Comparison of ENCODE assay signal across 25 cellular contexts in genomic region chr3:51503007-51503406, GRCh38.
"Had no signal": no experiment of that assay in that cellular context is flagged by ENCODE, and none has a peak within 500 bp of the region (broad histone marks: within the 10 kb centered on the region; RNA-seq: fewer than 3 reads in every experiment).

No MANE protein-coding gene starts in this region.

- H3K4me3 ChIP-seq: ascending aorta, body of pancreas, PC-9 had no signal

- H3K27ac Mint-ChIP-seq: activated CD8-positive, alpha-beta T cell treated with anti-CD3 and anti-CD28 coated beads, Interleukin-2, amount 10 ng/mL, durations not matched to agents 7 days and 5 days; activated naive CD8-positive, alpha-beta T cell treated with anti-CD3 and anti-CD28 coated beads, Interleukin-2, amount 50 U/mL, for 24 hours; IgD-negative memory B cell had no signal

- H3K4me3 Mint-ChIP-seq: activated CD8-positive, alpha-beta T cell treated with anti-CD3 and anti-CD28 coated beads, Interleukin-2, amount 10 ng/mL, durations not matched to agents 7 days and 5 days; activated naive CD8-positive, alpha-beta T cell treated with anti-CD3 and anti-CD28 coated beads, Interleukin-2, amount 50 U/mL, for 24 hours; central memory CD8-positive, alpha-beta T cell; IgD-negative memory B cell had no signal

- H3K9ac ChIP-seq: KMS-11 had no signal

- H3K27me3 Mint-ChIP-seq: central memory CD8-positive, alpha-beta T cell; IgD-negative memory B cell had no signal

- H3K9me3 Mint-ChIP-seq: activated naive CD4-positive, alpha-beta T cell treated with anti-CD3 and anti-CD28 coated beads, Interleukin-2, amount 50 U/mL, for 72 hours; activated naive CD8-positive, alpha-beta T cell treated with anti-CD3 and anti-CD28 coated beads, Interleukin-2, amount 50 U/mL, for 24 hours; central memory CD8-positive, alpha-beta T cell; IgD-negative memory B cell had no signal

- H3K36me3 ChIP-seq: ascending aorta, WERI-Rb-1 had no signal

- DNase-seq: activated CD4-positive, alpha-beta T cell treated with anti-CD3 and anti-CD28 coated beads for 4 hours; activated CD4-positive, alpha-beta T cell treated with anti-CD3 and anti-CD28 coated beads, Interleukin-2, amount 50 U/mL, for 4 hours; activated CD8-positive, alpha-beta memory T cell treated with anti-CD3 and anti-CD28 coated beads, Interleukin-2, amount 50 U/mL, for 48 hours; activated CD8-positive, alpha-beta T cell treated with anti-CD3 and anti-CD28 coated beads, Interleukin-2, amount 10 ng/mL, durations not matched to agents 7 days and 5 days; activated naive CD8-positive, alpha-beta T cell treated with anti-CD3 and anti-CD28 coated beads, Interleukin-2, amount 50 U/mL, for 24 hours; activated T-cell treated with anti-CD3 and anti-CD28 coated beads, Interleukin-2, amount 50 U/mL, for 1 hour; amniotic stem cell; body of pancreas; MM.1S; NCI-H1105; NCI-H1436; NCI-H187; NCI-H2081; NCI-H510A treated with DMSO at 0.1 percent for 48 hours; NCI-H69; PC-9; SHP77 treated with DMSO at 0.1 percent for 48 hours; T-helper 2 cell; T1000; WERI-Rb-1 had no signal

- H2AFZ ChIP-seq: PC-9 had no signal

- H3K27ac ChIP-seq: ascending aorta, body of pancreas, KMS-11, PC-9, WERI-Rb-1 had no signal

- H3K36me3 Mint-ChIP-seq: IgD-negative memory B cell had no signal

- H3K9me3 ChIP-seq: ascending aorta, body of pancreas had no signal

- ATAC-seq: activated CD8-positive, alpha-beta T cell treated with anti-CD3 and anti-CD28 coated beads, Interleukin-2, amount 10 ng/mL, durations not matched to agents 7 days and 5 days; activated naive CD4-positive, alpha-beta T cell treated with anti-CD3 and anti-CD28 coated beads, Interleukin-2, amount 50 U/mL, for 72 hours; activated naive CD8-positive, alpha-beta T cell treated with anti-CD3 and anti-CD28 coated beads, Interleukin-2, amount 50 U/mL, for 24 hours; body of pancreas had no signal

- H3K4me2 ChIP-seq: KMS-11, PC-9 had no signal

- H3K27me3 ChIP-seq: ascending aorta, body of pancreas had no signal
